In the genomic region with DNA sequence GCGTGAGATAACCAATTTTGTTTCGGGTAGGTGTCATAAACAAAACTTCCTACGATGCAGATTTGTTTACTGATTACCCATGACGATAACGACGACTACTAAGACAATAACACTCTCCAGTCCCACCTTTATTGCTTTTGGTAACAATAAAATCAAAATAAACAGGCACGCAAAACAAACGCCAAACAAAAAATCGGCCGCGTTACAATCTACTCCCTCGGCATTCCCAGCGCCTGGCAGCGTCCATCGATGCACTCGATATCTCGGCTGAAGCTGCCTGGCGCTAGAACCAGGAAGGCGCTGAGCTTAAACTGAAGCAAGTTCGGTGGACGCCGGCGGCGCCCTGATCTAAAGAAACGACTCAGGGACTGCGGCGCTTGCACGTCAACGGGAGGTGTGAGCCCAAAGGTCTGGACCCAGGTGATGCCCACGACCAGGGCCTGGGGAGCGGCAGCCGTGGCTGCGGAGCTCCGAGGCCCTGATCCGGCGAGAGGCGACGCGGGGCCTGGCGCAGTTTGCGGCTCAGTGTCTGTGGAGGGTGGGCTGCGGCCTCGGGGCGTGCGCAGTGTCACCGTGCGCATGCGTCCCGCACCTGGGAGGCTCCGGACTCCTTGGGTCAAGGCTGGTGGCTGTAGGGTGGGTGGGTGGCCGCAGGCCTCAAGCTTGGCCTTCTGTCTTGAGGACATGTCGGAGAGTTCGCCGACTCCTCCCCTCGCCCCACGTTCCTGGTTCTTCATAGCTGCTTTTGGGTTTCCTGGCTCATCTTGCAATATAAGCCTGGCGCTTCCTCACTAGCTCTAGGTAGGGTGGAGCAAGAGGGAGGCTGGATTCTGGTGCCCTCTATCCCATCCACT, we compare ENCODE assay signal across 1 cellular context.
TF ChIP-seq lines count a peak whose summit lies in the region.

A gene with protein sequence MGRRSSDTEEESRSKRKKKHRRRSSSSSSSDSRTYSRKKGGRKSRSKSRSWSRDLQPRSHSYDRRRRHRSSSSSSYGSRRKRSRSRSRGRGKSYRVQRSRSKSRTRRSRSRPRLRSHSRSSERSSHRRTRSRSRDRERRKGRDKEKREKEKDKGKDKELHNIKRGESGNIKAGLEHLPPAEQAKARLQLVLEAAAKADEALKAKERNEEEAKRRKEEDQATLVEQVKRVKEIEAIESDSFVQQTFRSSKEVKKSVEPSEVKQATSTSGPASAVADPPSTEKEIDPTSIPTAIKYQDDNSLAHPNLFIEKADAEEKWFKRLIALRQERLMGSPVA (plus strand): TSS at position 286 of the 854 bp plus-strand sequence. CDS start 12,016 bp downstream, outside the sequence.

TF ChIP-seq in GM12878, 131 proteins besides CTCF, POLR2A, EP300 and RAD21 (continued from another document and continues in another):
- TF ChIP-seq, protein P1, sequence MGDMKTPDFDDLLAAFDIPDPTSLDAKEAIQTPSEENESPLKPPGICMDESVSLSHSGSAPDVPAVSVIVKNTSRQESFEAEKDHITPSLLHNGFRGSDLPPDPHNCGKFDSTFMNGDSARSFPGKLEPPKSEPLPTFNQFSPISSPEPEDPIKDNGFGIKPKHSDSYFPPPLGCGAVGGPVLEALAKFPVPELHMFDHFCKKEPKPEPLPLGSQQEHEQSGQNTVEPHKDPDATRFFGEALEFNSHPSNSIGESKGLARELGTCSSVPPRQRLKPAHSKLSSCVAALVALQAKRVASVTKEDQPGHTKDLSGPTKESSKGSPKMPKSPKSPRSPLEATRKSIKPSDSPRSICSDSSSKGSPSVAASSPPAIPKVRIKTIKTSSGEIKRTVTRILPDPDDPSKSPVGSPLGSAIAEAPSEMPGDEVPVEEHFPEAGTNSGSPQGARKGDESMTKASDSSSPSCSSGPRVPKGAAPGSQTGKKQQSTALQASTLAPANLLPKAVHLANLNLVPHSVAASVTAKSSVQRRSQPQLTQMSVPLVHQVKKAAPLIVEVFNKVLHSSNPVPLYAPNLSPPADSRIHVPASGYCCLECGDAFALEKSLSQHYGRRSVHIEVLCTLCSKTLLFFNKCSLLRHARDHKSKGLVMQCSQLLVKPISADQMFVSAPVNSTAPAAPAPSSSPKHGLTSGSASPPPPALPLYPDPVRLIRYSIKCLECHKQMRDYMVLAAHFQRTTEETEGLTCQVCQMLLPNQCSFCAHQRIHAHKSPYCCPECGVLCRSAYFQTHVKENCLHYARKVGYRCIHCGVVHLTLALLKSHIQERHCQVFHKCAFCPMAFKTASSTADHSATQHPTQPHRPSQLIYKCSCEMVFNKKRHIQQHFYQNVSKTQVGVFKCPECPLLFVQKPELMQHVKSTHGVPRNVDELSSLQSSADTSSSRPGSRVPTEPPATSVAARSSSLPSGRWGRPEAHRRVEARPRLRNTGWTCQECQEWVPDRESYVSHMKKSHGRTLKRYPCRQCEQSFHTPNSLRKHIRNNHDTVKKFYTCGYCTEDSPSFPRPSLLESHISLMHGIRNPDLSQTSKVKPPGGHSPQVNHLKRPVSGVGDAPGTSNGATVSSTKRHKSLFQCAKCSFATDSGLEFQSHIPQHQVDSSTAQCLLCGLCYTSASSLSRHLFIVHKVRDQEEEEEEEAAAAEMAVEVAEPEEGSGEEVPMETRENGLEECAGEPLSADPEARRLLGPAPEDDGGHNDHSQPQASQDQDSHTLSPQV (IDR thresholded peaks at IDR 0.05): no peak
- peak; percentile 95 for TF ChIP-seq POLR2AphosphoS2 (IDR thresholded peaks at IDR 0.05; ENCODE audit: low read depth, low read length)
- no peak for TF ChIP-seq SREBF1 (IDR thresholded peaks at IDR 0.05; ENCODE audit: low read length)
- TF ChIP-seq, protein P2, sequence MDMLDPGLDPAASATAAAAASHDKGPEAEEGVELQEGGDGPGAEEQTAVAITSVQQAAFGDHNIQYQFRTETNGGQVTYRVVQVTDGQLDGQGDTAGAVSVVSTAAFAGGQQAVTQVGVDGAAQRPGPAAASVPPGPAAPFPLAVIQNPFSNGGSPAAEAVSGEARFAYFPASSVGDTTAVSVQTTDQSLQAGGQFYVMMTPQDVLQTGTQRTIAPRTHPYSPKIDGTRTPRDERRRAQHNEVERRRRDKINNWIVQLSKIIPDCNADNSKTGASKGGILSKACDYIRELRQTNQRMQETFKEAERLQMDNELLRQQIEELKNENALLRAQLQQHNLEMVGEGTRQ (IDR thresholded peaks at IDR 0.05; ENCODE audit: borderline replicate concordance, low read depth, low read length): no peak
- no peak for TF ChIP-seq ZNF274 (IDR thresholded peaks at IDR 0.05; ENCODE audit: insufficient read depth, insufficient read length)
- no peak for TF ChIP-seq KDM1A (IDR thresholded peaks at IDR 0.05; ENCODE audit: borderline replicate concordance)
- TF ChIP-seq, protein P3, sequence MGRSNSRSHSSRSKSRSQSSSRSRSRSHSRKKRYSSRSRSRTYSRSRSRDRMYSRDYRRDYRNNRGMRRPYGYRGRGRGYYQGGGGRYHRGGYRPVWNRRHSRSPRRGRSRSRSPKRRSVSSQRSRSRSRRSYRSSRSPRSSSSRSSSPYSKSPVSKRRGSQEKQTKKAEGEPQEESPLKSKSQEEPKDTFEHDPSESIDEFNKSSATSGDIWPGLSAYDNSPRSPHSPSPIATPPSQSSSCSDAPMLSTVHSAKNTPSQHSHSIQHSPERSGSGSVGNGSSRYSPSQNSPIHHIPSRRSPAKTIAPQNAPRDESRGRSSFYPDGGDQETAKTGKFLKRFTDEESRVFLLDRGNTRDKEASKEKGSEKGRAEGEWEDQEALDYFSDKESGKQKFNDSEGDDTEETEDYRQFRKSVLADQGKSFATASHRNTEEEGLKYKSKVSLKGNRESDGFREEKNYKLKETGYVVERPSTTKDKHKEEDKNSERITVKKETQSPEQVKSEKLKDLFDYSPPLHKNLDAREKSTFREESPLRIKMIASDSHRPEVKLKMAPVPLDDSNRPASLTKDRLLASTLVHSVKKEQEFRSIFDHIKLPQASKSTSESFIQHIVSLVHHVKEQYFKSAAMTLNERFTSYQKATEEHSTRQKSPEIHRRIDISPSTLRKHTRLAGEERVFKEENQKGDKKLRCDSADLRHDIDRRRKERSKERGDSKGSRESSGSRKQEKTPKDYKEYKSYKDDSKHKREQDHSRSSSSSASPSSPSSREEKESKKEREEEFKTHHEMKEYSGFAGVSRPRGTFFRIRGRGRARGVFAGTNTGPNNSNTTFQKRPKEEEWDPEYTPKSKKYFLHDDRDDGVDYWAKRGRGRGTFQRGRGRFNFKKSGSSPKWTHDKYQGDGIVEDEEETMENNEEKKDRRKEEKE (IDR thresholded peaks at IDR 0.05): no peak
- no peak for TF ChIP-seq CBX3 (IDR thresholded peaks at IDR 0.05; ENCODE audit: borderline replicate concordance, low read depth)
- TF ChIP-seq, protein P4, sequence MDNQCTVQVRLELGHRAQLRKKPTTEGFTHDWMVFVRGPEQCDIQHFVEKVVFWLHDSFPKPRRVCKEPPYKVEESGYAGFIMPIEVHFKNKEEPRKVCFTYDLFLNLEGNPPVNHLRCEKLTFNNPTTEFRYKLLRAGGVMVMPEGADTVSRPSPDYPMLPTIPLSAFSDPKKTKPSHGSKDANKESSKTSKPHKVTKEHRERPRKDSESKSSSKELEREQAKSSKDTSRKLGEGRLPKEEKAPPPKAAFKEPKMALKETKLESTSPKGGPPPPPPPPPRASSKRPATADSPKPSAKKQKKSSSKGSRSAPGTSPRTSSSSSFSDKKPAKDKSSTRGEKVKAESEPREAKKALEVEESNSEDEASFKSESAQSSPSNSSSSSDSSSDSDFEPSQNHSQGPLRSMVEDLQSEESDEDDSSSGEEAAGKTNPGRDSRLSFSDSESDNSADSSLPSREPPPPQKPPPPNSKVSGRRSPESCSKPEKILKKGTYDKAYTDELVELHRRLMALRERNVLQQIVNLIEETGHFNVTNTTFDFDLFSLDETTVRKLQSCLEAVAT (IDR thresholded peaks at IDR 0.05): peak; percentile 100
- TF ChIP-seq PAX8 (IDR thresholded peaks at IDR 0.05): no peak
- TF ChIP-seq, protein P5, sequence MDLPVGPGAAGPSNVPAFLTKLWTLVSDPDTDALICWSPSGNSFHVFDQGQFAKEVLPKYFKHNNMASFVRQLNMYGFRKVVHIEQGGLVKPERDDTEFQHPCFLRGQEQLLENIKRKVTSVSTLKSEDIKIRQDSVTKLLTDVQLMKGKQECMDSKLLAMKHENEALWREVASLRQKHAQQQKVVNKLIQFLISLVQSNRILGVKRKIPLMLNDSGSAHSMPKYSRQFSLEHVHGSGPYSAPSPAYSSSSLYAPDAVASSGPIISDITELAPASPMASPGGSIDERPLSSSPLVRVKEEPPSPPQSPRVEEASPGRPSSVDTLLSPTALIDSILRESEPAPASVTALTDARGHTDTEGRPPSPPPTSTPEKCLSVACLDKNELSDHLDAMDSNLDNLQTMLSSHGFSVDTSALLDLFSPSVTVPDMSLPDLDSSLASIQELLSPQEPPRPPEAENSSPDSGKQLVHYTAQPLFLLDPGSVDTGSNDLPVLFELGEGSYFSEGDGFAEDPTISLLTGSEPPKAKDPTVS (IDR thresholded peaks at IDR 0.05; ENCODE audit: low read depth, low read length): no peak
- TF ChIP-seq EED (IDR thresholded peaks at IDR 0.05; ENCODE audit: low read depth): 0 out of 2 replicates have a peak, but pooled peaks have one; percentile 20
- TF ChIP-seq SRF (IDR thresholded peaks at IDR 0.05; ENCODE audit: low read depth in 2 of 2, low read length in 2 of 2): peak; percentile 91 to 99
- 0 out of 2 replicates have a peak, but pooled peaks have one; percentile 49 for TF ChIP-seq MEF2A (IDR thresholded peaks at IDR 0.05; ENCODE audit: insufficient read depth, low read depth, low read length)
- TF ChIP-seq, protein P6, sequence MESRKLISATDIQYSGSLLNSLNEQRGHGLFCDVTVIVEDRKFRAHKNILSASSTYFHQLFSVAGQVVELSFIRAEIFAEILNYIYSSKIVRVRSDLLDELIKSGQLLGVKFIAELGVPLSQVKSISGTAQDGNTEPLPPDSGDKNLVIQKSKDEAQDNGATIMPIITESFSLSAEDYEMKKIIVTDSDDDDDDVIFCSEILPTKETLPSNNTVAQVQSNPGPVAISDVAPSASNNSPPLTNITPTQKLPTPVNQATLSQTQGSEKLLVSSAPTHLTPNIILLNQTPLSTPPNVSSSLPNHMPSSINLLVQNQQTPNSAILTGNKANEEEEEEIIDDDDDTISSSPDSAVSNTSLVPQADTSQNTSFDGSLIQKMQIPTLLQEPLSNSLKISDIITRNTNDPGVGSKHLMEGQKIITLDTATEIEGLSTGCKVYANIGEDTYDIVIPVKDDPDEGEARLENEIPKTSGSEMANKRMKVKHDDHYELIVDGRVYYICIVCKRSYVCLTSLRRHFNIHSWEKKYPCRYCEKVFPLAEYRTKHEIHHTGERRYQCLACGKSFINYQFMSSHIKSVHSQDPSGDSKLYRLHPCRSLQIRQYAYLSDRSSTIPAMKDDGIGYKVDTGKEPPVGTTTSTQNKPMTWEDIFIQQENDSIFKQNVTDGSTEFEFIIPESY (IDR thresholded peaks at IDR 0.05): no peak
- TF ChIP-seq JUNB (IDR thresholded peaks at IDR 0.05): no peak
- TF ChIP-seq SMC3 (IDR thresholded peaks at IDR 0.05; ENCODE audit: borderline replicate concordance, low read length): no peak
- TF ChIP-seq, protein P7, sequence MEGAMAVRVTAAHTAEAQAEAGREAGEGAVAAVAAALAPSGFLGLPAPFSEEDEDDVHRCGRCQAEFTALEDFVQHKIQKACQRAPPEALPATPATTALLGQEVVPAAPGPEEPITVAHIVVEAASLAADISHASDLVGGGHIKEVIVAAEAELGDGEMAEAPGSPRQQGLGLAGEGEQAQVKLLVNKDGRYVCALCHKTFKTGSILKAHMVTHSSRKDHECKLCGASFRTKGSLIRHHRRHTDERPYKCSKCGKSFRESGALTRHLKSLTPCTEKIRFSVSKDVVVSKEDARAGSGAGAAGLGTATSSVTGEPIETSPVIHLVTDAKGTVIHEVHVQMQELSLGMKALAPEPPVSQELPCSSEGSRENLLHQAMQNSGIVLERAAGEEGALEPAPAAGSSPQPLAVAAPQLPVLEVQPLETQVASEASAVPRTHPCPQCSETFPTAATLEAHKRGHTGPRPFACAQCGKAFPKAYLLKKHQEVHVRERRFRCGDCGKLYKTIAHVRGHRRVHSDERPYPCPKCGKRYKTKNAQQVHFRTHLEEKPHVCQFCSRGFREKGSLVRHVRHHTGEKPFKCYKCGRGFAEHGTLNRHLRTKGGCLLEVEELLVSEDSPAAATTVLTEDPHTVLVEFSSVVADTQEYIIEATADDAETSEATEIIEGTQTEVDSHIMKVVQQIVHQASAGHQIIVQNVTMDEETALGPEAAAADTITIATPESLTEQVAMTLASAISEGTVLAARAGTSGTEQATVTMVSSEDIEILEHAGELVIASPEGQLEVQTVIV (IDR thresholded peaks at IDR 0.05; ENCODE audit: borderline replicate concordance, partially characterized antibody): peak; percentile 83
- TF ChIP-seq SMAD1 (IDR thresholded peaks at IDR 0.05; ENCODE audit: low read depth, partially characterized antibody): no peak
- TF ChIP-seq BRCA1 (IDR thresholded peaks at IDR 0.05; ENCODE audit: low read depth, low read length): no peak
- no peak for TF ChIP-seq ESRRA (IDR thresholded peaks at IDR 0.05; ENCODE audit: low read length)
- peak; percentile 18; the same call in 1 of the 2 replicates for TF ChIP-seq NR2C1 (IDR thresholded peaks at IDR 0.05)
- TF ChIP-seq, protein P8, sequence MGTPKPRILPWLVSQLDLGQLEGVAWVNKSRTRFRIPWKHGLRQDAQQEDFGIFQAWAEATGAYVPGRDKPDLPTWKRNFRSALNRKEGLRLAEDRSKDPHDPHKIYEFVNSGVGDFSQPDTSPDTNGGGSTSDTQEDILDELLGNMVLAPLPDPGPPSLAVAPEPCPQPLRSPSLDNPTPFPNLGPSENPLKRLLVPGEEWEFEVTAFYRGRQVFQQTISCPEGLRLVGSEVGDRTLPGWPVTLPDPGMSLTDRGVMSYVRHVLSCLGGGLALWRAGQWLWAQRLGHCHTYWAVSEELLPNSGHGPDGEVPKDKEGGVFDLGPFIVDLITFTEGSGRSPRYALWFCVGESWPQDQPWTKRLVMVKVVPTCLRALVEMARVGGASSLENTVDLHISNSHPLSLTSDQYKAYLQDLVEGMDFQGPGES (IDR thresholded peaks at IDR 0.05): no peak
- TF ChIP-seq CREB1 (IDR thresholded peaks at IDR 0.05; ENCODE audit: low read depth): peak; percentile 79
- TF ChIP-seq, protein P9, sequence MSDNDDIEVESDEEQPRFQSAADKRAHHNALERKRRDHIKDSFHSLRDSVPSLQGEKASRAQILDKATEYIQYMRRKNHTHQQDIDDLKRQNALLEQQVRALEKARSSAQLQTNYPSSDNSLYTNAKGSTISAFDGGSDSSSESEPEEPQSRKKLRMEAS (IDR thresholded peaks at IDR 0.05; ENCODE audit: low read depth, low read length): peak; percentile 82
- TF ChIP-seq, protein P10, sequence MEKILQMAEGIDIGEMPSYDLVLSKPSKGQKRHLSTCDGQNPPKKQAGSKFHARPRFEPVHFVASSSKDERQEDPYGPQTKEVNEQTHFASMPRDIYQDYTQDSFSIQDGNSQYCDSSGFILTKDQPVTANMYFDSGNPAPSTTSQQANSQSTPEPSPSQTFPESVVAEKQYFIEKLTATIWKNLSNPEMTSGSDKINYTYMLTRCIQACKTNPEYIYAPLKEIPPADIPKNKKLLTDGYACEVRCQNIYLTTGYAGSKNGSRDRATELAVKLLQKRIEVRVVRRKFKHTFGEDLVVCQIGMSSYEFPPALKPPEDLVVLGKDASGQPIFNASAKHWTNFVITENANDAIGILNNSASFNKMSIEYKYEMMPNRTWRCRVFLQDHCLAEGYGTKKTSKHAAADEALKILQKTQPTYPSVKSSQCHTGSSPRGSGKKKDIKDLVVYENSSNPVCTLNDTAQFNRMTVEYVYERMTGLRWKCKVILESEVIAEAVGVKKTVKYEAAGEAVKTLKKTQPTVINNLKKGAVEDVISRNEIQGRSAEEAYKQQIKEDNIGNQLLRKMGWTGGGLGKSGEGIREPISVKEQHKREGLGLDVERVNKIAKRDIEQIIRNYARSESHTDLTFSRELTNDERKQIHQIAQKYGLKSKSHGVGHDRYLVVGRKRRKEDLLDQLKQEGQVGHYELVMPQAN (conservative IDR thresholded peaks at IDR 0.05): peak; percentile 99
- TF ChIP-seq TARDBP (IDR thresholded peaks at IDR 0.05; ENCODE audit: borderline replicate concordance): 0 out of 2 replicates have a peak, but pooled peaks have one; percentile 87
- TF ChIP-seq PAX5 (IDR thresholded peaks at IDR 0.05; ENCODE audit: borderline replicate concordance, low read depth, low read length): peak; percentile 33; the same call in 1 of the 2 replicates
